ENCODE assay signal across 8 cellular contexts in the genomic region with DNA sequence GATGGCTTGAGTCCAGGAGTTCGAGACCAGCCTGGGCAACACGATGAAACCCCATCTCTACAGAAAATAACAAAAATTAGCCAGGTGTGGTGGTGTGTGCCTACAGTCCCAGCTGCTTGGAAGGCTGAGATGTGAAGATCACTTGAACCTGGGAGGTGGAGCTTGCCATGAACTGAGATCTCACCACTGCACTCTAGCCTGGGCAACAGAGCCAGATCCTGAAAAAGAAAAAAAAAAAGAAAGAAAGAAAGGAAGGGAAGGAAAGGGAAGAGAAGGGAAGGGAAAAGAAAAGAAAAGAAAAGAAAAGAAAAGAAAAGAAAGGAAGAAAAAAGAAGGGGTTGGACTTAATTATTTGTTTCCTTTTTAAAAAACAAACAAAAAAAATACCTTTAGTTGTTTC.
"Had no signal": no experiment of that assay in that cellular context is flagged by ENCODE, and none has a peak within 500 bp of the region (broad histone marks: within the 10 kb centered on the region; RNA-seq: fewer than 3 reads in every experiment).

No MANE protein-coding gene starts in this region.

- H3K4me3 ChIP-seq: GM12878 had no signal

- ATAC-seq: GM12878 had no signal

- FAIRE-seq: G401.6, GM12878, GM12891, GM12892, GM18507, GM19239 had no signal

- DNase-seq: GDM1, GF-D8 had no signal
